Comparison of ENCODE assay signal across 8 cellular contexts in genomic region chr12:12788675-12789368, GRCh38. TPM values are rescaled to one million over a fixed set of nuclear protein-coding genes. Genes with fewer than 3 reads are reported as not detected.
A peak's percentile ranks its signal among the peaks of the same experiment; 100 is the strongest.
DNase-seq lines count a peak whose midpoint lies in the region; ATAC-seq, FAIRE-seq and TF ChIP-seq lines count a peak whose summit lies in the region.

No MANE protein-coding gene starts in this region.

- H3K4me3 ChIP-seq in A673 (ENCODE audit: low read depth, low read length, poor library complexity, severe bottlenecking) (no peak overlapping the region), colonic mucosa (no peak overlapping the region), HepG2 (replicated peaks in 1 of 3; ENCODE audit: insufficient read depth in 1 of 3, low read depth in 2 of 3, low read length in 3 of 3) (no peak overlapping the region)

- peak; percentile 61 for FAIRE-seq in HepG2 (lab: Jason Lieb, UNC)

- WGBS in HepG2 (ENCODE audit: low lambda C conversion rate), result 23% methylated on average over 6 of the region's 9 CpGs

- POLR2A ChIA-PET in A673 (lab: Charles Lee; ENCODE audit: low non-redundant PET), result no interaction called here
- POLR2A ChIA-PET in HepG2 (lab: Yijun Ruan, JAX), result no interaction called here

- H3K79me2 ChIP-seq in HepG2 (ENCODE audit: insufficient read depth, low read length), result no peaks in the 10 kb centered on the region

- peak overlapping the region; percentile 48; the same call in 1 of the 2 replicates for H3K4me2 ChIP-seq in HepG2 (ENCODE audit: low read depth, low read length)

- no peaks in the 10 kb centered on the region for H3K27me3 ChIP-seq in A673 (replicated peaks; ENCODE audit: insufficient read depth, low read depth, low read length, poor library complexity)
- H3K27me3 ChIP-seq in colonic mucosa, result no peaks in the 10 kb centered on the region
- H3K27me3 ChIP-seq in HepG2 (ENCODE audit: control insufficient read depth in 1 of 2, insufficient read depth in 2 of 2, low read length in 2 of 2), result peaks cover 0 to 46% of the 10 kb centered on the region in 2 experiments; a peak in 4 of 5 replicates

- intact Hi-C loops in A673 (cut with micrococcal nuclease; ENCODE audit: unreplicated experiment) (loop anchor here (5.0 kb wide), 1 partner anchor 423 kb away; no protein-coding TSS in a partner anchor), colonic mucosa (cut with DNase I) (loop anchor here (5.0 kb wide), 1 partner anchor 193 kb away; no protein-coding TSS in a partner anchor), HepG2 (cut with micrococcal nuclease; ENCODE audit: unreplicated experiment) (loop anchor here (2.0 to 5.0 kb wide), 2 partner anchors 24 to 193 kb away; partner anchors contain the start of gene DDX47)

- peak; percentile 48 for ATAC-seq in GM18505 (IDR thresholded peaks at IDR 0.05; ENCODE audit: unreplicated experiment)
- ATAC-seq in HG03066 (IDR thresholded peaks at IDR 0.05; ENCODE audit: low read depth, unreplicated experiment), result peak; percentile 64
- peak; percentile 82 for ATAC-seq in HepG2

- H3K9ac ChIP-seq in colonic mucosa (ENCODE audit: low read depth in 2 of 2, low read length in 2 of 2) (peak overlapping the region in 1 of 2 donors; percentile 92), HepG2 (ENCODE audit: insufficient read depth, low read depth, low read length) (no peak overlapping the region)

- H3K36me3 ChIP-seq in A673 (ENCODE audit: insufficient read depth, low read length, poor library complexity, severe bottlenecking) (no peaks in the 10 kb centered on the region), colonic mucosa (no peaks in the 10 kb centered on the region), HepG2 (replicated peaks in 1 of 2; ENCODE audit: control insufficient read depth in 1 of 2, insufficient read depth in 2 of 2, low read length in 2 of 2) (no peaks in the 10 kb centered on the region)

- no peaks in the 10 kb centered on the region for H4K20me1 ChIP-seq in HepG2 (ENCODE audit: insufficient read depth, low read length)

- DNase-seq in A673 (ENCODE audit: low spot score) (peak; percentile 90), NCI-H446 treated with DMSO at 0.1 percent for 48 hours (lab: John Stamatoyannopoulos, UW) (peak; percentile 52), colonic mucosa (peak; percentile 82), HepG2 (ENCODE audit: low spot score) (peak; percentile 74)
- peak; percentile 31 to 51 for DNase-seq in activated CD4-positive, alpha-beta T cell treated with anti-CD3 and anti-CD28 coated beads for 24 hours (ENCODE audit: low read depth in 2 of 2)
- peak; percentile 54 for DNase-seq in stimulated activated CD8-positive, alpha-beta memory T cell treated with anti-CD3 and anti-CD28 coated beads, Interleukin-12 subunit alpha, Interleukin-12 subunit beta, amount 100 ng/mL, for 1 hour (ENCODE audit: low read depth)

- H3K9me3 ChIP-seq in A673 (ENCODE audit: low read depth, low read length, poor library complexity, severe bottlenecking) (no peaks in the 10 kb centered on the region), colonic mucosa (no peaks in the 10 kb centered on the region), HepG2 (ENCODE audit: low read length) (no peaks in the 10 kb centered on the region)

- TF ChIP-seq EP300 in HepG2 (IDR thresholded peaks at IDR 0.05; ENCODE audit: low read depth in 2 of 2, low read length in 2 of 2) (no peak), HepG2 (CRISPR knock-in tag; IDR thresholded peaks at IDR 0.05; ENCODE audit: borderline replicate concordance) (no peak)

- in situ Hi-C loops in HepG2 (cut with HindIII; ENCODE audit: extremely low pct_ligation_motif_present, low pct_unique_long_range_greater_than_20kb), result loop anchor here (25.0 kb wide), 1 partner anchor 423 kb away; no protein-coding TSS in a partner anchor

- no peak for TF ChIP-seq RAD21 in HepG2 (CRISPR knock-in tag; IDR thresholded peaks at IDR 0.05)

- TF ChIP-seq POLR2A in GM18505 (IDR thresholded peaks at IDR 0.05; ENCODE audit: borderline replicate concordance, extremely low read depth, insufficient read depth, insufficient read length), result no peak
- TF ChIP-seq POLR2A in HepG2 (IDR thresholded peaks at IDR 0.05; ENCODE audit: insufficient read depth in 1 of 2, low read depth in 2 of 2, low read length in 2 of 2), result no peak

- H3K4me1 ChIP-seq in A673 (ENCODE audit: insufficient read depth, low read length, poor library complexity, severe bottlenecking), result peaks cover 38% of the 10 kb centered on the region
- H3K4me1 ChIP-seq in colonic mucosa, result peaks cover 6% of the 10 kb centered on the region
- H3K4me1 ChIP-seq in HepG2 (ENCODE audit: insufficient read depth, low read length), result peaks cover 42% of the 10 kb centered on the region

- CTCF ChIA-PET in A673 (lab: Charles Lee), result no interaction called here
- CTCF ChIA-PET in HepG2 (lab: Yijun Ruan, JAX; ENCODE audit: low intra/inter-chr PET ratio, low total read pairs), result interaction anchor here (1.1 to 1.8 kb wide), 2 partner anchors 24 to 48 kb away, joined by 3 to 7 read pairs; partner anchors contain the start of gene DDX47

- BruUV-seq in A673 (replicated peaks; lab: Mats Ljungman, UMichigan) (no TSS peak), HepG2 (replicated peaks; lab: Mats Ljungman, UMichigan) (no TSS peak)

- TF ChIP-seq CTCF in A673 (conservative IDR thresholded peaks at IDR 0.05; ENCODE audit: low read depth, low read length) (peak; percentile 88), colonic mucosa (IDR thresholded peaks at IDR 0.05) (peak; percentile 69), HepG2 (CRISPR knock-in tag; IDR thresholded peaks at IDR 0.05) (peak; percentile 75)

- H2AFZ ChIP-seq in HepG2 (ENCODE audit: low read length), result peak overlapping the region; percentile 48

- H3K27ac ChIP-seq in A673 (ENCODE audit: low read depth, low read length, poor library complexity, severe bottlenecking) (no peak overlapping the region), colonic mucosa (no peak overlapping the region), HepG2 (ENCODE audit: extremely low read length, insufficient read depth, low read length) (no peak overlapping the region)

TF ChIP-seq in HepG2, 621 proteins besides CTCF, POLR2A, EP300 and RAD21 (continues in another document):
- TF ChIP-seq XRCC5 (optimal IDR thresholded peaks at IDR 0.05; ENCODE audit: low read length), result peak; percentile 20
- TF ChIP-seq SMC3 (IDR thresholded peaks at IDR 0.05; ENCODE audit: low read length), result peak; percentile 14; the same call in 1 of the 2 replicates

RNA-seq across cellular contexts. Expression of gene APOLD1, which starts 3.4 kb away (rescaled TPM):
- 5.9 and 6.4 TPM in 2 replicates for total RNA-seq in A673 (2021)
- total RNA-seq in colonic mucosa, result 1 to 10 TPM; 2.6 to 5.4 TPM
- total RNA-seq in HepG2 (2016; rRNA removed; fragmentation: Illumina TruSeq; extraction: Trizol), result 0.20 TPM in 1 of 2 replicates, not detected in the other
- 0.10 TPM in 1 of 2 replicates, not detected in the other for total RNA-seq in HepG2 (2016; cell fraction: cytosol; rRNA removed; fragmentation: Illumina TruSeq; extraction: Trizol; ENCODE audit: low read depth)
- 0.06 and 0.13 TPM in 2 replicates for total RNA-seq in HepG2 (2016; cell fraction: insoluble cytoplasmic fraction; rRNA removed; fragmentation: Illumina TruSeq; extraction: Trizol)
- 0.06 and 0.48 TPM in 2 replicates for total RNA-seq in HepG2 (2016; cell fraction: membrane; rRNA removed; fragmentation: Illumina TruSeq; extraction: Trizol)
- 0.09 and 0.37 TPM in 2 replicates for total RNA-seq in HepG2 (2016; cell fraction: nucleus; rRNA removed; fragmentation: Illumina TruSeq; extraction: Trizol)
- polyA plus RNA-seq in HepG2 (2011; rRNA removed), result 0.16 and 0.84 TPM in 2 replicates
- 0.05 and 0.30 TPM in 2 replicates for polyA plus RNA-seq in HepG2 (2011; cell fraction: cytosol; rRNA removed)
- 0.13 and 0.14 TPM in 2 replicates for polyA plus RNA-seq in HepG2 (2011; cell fraction: nucleus; rRNA removed)
- 0.19 and 0.62 TPM in 2 replicates for polyA plus RNA-seq in HepG2 (2012)
- polyA plus RNA-seq in HepG2 (2016; cell fraction: cytosol; fragmentation: Illumina TruSeq; extraction: Trizol; ENCODE audit: low read depth), result 0.25 and 0.29 TPM in 2 replicates
- 0.04 and 0.07 TPM in 2 replicates for polyA plus RNA-seq in HepG2 (2016; cell fraction: insoluble cytoplasmic fraction; fragmentation: Illumina TruSeq; extraction: Trizol; ENCODE audit: low read depth)
- polyA plus RNA-seq in HepG2 (2016; cell fraction: membrane; fragmentation: Illumina TruSeq; extraction: Trizol; ENCODE audit: low read depth), result not detected in 2 replicates
- 1.4 TPM in 1 of 2 replicates, not detected in the other for polyA plus RNA-seq in HepG2 (2016; cell fraction: nucleus; fragmentation: Illumina TruSeq; extraction: Trizol; ENCODE audit: insufficient read depth, low read depth)
- 0.66 and 1.8 TPM in 2 replicates for polyA minus RNA-seq in HepG2 (2011; rRNA and poly(A)+ RNA removed; ENCODE audit: low replicate concordance)
- polyA minus RNA-seq in HepG2 (2011; cell fraction: cytosol; rRNA and poly(A)+ RNA removed), result 0.18 TPM in 1 of 2 replicates, not detected in the other
- polyA minus RNA-seq in HepG2 (2011; cell fraction: nucleus; rRNA and poly(A)+ RNA removed), result 0.50 and 1.7 TPM in 2 replicates

RNA-seq across cellular contexts. Expression of gene DDX47, which starts 24.3 kb away (rescaled TPM):
- total RNA-seq in A673 (2021) (86.8 and 90.4 TPM in 2 replicates), colonic mucosa (10 to 100 TPM; 36.1 to 45.0 TPM), HepG2 (2016; rRNA removed; fragmentation: Illumina TruSeq; extraction: Trizol) (78.7 and 101 TPM in 2 replicates)
- 17.1 and 20.5 TPM in 2 replicates for total RNA-seq in HepG2 (2016; cell fraction: cytosol; rRNA removed; fragmentation: Illumina TruSeq; extraction: Trizol; ENCODE audit: low read depth)
- 83.5 and 95.5 TPM in 2 replicates for total RNA-seq in HepG2 (2016; cell fraction: insoluble cytoplasmic fraction; rRNA removed; fragmentation: Illumina TruSeq; extraction: Trizol)
- 25.9 and 31.6 TPM in 2 replicates for total RNA-seq in HepG2 (2016; cell fraction: membrane; rRNA removed; fragmentation: Illumina TruSeq; extraction: Trizol)
- total RNA-seq in HepG2 (2016; cell fraction: nucleus; rRNA removed; fragmentation: Illumina TruSeq; extraction: Trizol), result 58.7 and 68.9 TPM in 2 replicates
- polyA plus RNA-seq in HepG2 (2011; rRNA removed), result 37.3 and 48.5 TPM in 2 replicates
- 26.7 and 40.8 TPM in 2 replicates for polyA plus RNA-seq in HepG2 (2011; cell fraction: cytosol; rRNA removed)
- polyA plus RNA-seq in HepG2 (2011; cell fraction: nucleus; rRNA removed), result 72.4 and 75.0 TPM in 2 replicates
- 36.4 and 46.7 TPM in 2 replicates for polyA plus RNA-seq in HepG2 (2012)
- polyA plus RNA-seq in HepG2 (2016; cell fraction: cytosol; fragmentation: Illumina TruSeq; extraction: Trizol; ENCODE audit: low read depth), result 6.7 and 8.1 TPM in 2 replicates
- polyA plus RNA-seq in HepG2 (2016; cell fraction: insoluble cytoplasmic fraction; fragmentation: Illumina TruSeq; extraction: Trizol; ENCODE audit: low read depth), result 82.3 and 82.4 TPM in 2 replicates
- polyA plus RNA-seq in HepG2 (2016; cell fraction: membrane; fragmentation: Illumina TruSeq; extraction: Trizol; ENCODE audit: low read depth), result 12.6 and 15.8 TPM in 2 replicates
- polyA plus RNA-seq in HepG2 (2016; cell fraction: nucleus; fragmentation: Illumina TruSeq; extraction: Trizol; ENCODE audit: insufficient read depth, low read depth), result 68.6 and 70.6 TPM in 2 replicates
- polyA minus RNA-seq in HepG2 (2011; rRNA and poly(A)+ RNA removed; ENCODE audit: low replicate concordance), result 25.7 and 60.1 TPM in 2 replicates
- polyA minus RNA-seq in HepG2 (2011; cell fraction: cytosol; rRNA and poly(A)+ RNA removed), result 26.0 and 29.4 TPM in 2 replicates
- polyA minus RNA-seq in HepG2 (2011; cell fraction: nucleus; rRNA and poly(A)+ RNA removed), result 68.6 and 82.9 TPM in 2 replicates
